ENCODE assay signal across 8 cellular contexts in the genomic region with DNA sequence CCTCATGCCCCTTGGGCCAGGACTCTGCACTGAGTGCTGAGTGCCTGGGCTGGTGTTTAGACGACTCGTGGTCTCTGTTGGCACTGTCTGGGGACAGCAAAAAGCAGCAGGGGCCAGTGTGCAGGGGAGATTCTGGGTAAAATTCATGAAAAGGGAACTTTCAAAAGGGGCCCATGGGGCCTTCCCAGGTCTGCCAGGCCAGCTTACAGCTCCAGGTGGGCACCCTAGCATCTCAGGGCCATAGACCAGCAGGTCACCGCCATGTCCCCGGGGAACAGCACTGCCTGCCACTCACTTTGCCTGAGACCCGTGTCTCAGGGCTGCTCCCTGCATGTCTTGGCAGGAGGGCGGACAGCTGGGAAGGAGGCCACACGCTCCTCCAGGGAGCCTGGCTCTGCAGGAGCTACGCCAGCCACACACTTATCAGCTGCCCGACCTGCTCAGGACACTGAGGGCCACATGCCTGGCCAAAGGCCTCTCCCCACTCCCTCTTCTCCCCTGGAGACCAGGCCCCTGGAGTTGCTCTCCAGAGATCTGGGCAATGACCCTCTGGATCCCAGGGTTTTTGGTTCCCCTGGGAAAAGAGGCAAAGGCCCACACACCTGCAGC. TPM values are rescaled to one million over a fixed set of nuclear protein-coding genes. Genes with fewer than 3 reads are reported as not detected.
DNase-seq lines count a peak whose midpoint lies in the region; ATAC-seq, FAIRE-seq and TF ChIP-seq lines count a peak whose summit lies in the region.

No MANE protein-coding gene starts in this region.

- peak overlapping the region; percentile 86 to 94 (median 89) for H3K4me3 Mint-ChIP-seq in CD4-positive, alpha-beta memory T cell
- peak overlapping the region; percentile 92 for H3K4me3 Mint-ChIP-seq in natural killer cell

- H3K36me3 Mint-ChIP-seq in CD4-positive, alpha-beta memory T cell: peaks cover 2 to 3% of the 10 kb centered on the region in 2 donors
- no peaks in the 10 kb centered on the region for H3K36me3 Mint-ChIP-seq in natural killer cell

- H3K27ac ChIP-seq in CD4-positive, alpha-beta memory T cell (ENCODE audit: low read depth, low read length): peak overlapping the region; percentile 65
- H3K27ac ChIP-seq in HUES48 (ENCODE audit: low read depth, low read length) (peak overlapping the region; percentile 2), cingulate gyrus (ENCODE audit: low read depth, low read length) (peak overlapping the region; percentile 62)

- H3K9ac ChIP-seq in HUES48 (ENCODE audit: low read depth, low read length): no peak overlapping the region

- TF ChIP-seq CTCF in natural killer cell (IDR thresholded peaks at IDR 0.05): no peak

- no peaks in the 10 kb centered on the region for H3K9me3 Mint-ChIP-seq in CD4-positive, alpha-beta memory T cell
- no peaks in the 10 kb centered on the region for H3K9me3 Mint-ChIP-seq in natural killer cell

- POLR2A ChIA-PET in CD4-positive, alpha-beta memory T cell (lab: Charles Lee; ENCODE audit: partially characterized antibody): interaction anchor here (0.7 to 6.3 kb wide), 20 partner anchors 9 to 274 kb away, joined by 3 to 65 read pairs (median 5); a partner anchor contains a TSS

- H3K27me3 Mint-ChIP-seq in CD4-positive, alpha-beta memory T cell: no peaks in the 10 kb centered on the region
- H3K27me3 Mint-ChIP-seq in natural killer cell (ENCODE audit: low read depth in 2 of 2): no peaks in the 10 kb centered on the region

- no peaks in the 10 kb centered on the region for H3K27me3 ChIP-seq in CD4-positive, alpha-beta memory T cell (ENCODE audit: insufficient read depth, low read length)
- no peaks in the 10 kb centered on the region for H3K27me3 ChIP-seq in HUES48 (ENCODE audit: control insufficient read depth, insufficient read depth, low read length)
- H3K27me3 ChIP-seq in H7 (ENCODE audit: control insufficient read depth, insufficient read depth, low read length): no peaks in the 10 kb centered on the region

- CTCF ChIA-PET in CD4-positive, alpha-beta memory T cell (lab: Charles Lee; ENCODE audit: partially characterized antibody): interaction anchor here (0.9 to 2.6 kb wide), 6 partner anchors 10 to 99 kb away, joined by 3 to 14 read pairs (median 5); a partner anchor contains a TSS

- H3K36me3 ChIP-seq in CD4-positive, alpha-beta memory T cell (ENCODE audit: insufficient read depth, low read length): no peaks in the 10 kb centered on the region
- no peaks in the 10 kb centered on the region for H3K36me3 ChIP-seq in HUES48 (ENCODE audit: control insufficient read depth, insufficient read depth, low read length)
- no peaks in the 10 kb centered on the region for H3K36me3 ChIP-seq in H7 (replicated peaks; ENCODE audit: control insufficient read depth, insufficient read depth, low read length)

- H3K4me3 ChIP-seq in CD4-positive, alpha-beta memory T cell (ENCODE audit: low read length in 2 of 2): peak overlapping the region; percentile 63 to 84
- H3K4me3 ChIP-seq in HUES48 (ENCODE audit: low read depth, low read length): no peak overlapping the region
- H3K4me3 ChIP-seq in H7 (ENCODE audit: insufficient read depth, low read depth, low read length): no peak overlapping the region

- H3K27ac Mint-ChIP-seq in CD4-positive, alpha-beta memory T cell: peak overlapping the region; percentile 94 to 98 (median 97)
- H3K27ac Mint-ChIP-seq in natural killer cell: peak overlapping the region; percentile 89 to 97

- peak in 1 of 3 donors; percentile 21 for ATAC-seq in natural killer cell

- FAIRE-seq in RCC 7860 (lab: Jason Lieb, UNC): no peak

- DNase-seq in CD4-positive, alpha-beta memory T cell: no peak
- no peak for DNase-seq in natural killer cell
- DNase-seq in DMS79 treated with DMSO at 0.1 percent for 48 hours (lab: John Stamatoyannopoulos, UW): no peak
- DNase-seq in H7: no peak
- DNase-seq in DMS53 (lab: John Stamatoyannopoulos, UW): no peak
- DNase-seq in RCC 7860 (ENCODE audit: low spot score): no peak

- peaks cover 9 to 51% (median 23%) of the 10 kb centered on the region in 4 donors for H3K4me1 Mint-ChIP-seq in CD4-positive, alpha-beta memory T cell
- H3K4me1 Mint-ChIP-seq in natural killer cell: peaks cover 15 to 25% of the 10 kb centered on the region in 2 donors

- no peaks in the 10 kb centered on the region for H3K9me3 ChIP-seq in CD4-positive, alpha-beta memory T cell (ENCODE audit: control insufficient read depth in 1 of 2, low read length in 2 of 2)
- H3K9me3 ChIP-seq in HUES48 (ENCODE audit: control insufficient read depth, insufficient read depth, low read length): no peaks in the 10 kb centered on the region

- H3K4me1 ChIP-seq in CD4-positive, alpha-beta memory T cell (ENCODE audit: insufficient read depth, low read length): peaks cover 35% of the 10 kb centered on the region
- peaks cover 30% of the 10 kb centered on the region for H3K4me1 ChIP-seq in HUES48 (ENCODE audit: control insufficient read depth, insufficient read depth, low read length)

- intact Hi-C loops in CD4-positive, alpha-beta memory T cell (cut with micrococcal nuclease): loop anchor here (1.0 kb wide), 1 partner anchor 20 kb away; no protein-coding TSS in a partner anchor
- intact Hi-C loops in natural killer cell (cut with micrococcal nuclease): no loop called here

RNA-seq across cellular contexts. Expression of a gene that starts 8.8 kb away (rescaled TPM):
- 10 to 100 TPM; 26.5 to 27.7 TPM for total RNA-seq in CD4-positive, alpha-beta memory T cell
- polyA plus RNA-seq in CD4-positive, alpha-beta memory T cell: 1 to 10 TPM in 1 of 2 donors, under 1 TPM in 1; 0.03 to 3.5 TPM
- total RNA-seq in natural killer cell: 10 to 100 TPM; 53.8 to 56.2 (median 54.0) TPM
- total RNA-seq in H7 (2014; rRNA removed; shearing (Covaris generic)): 201 and 257 TPM in 2 replicates

RNA-seq across cellular contexts. Expression of a gene that starts 41.2 kb away (rescaled TPM):
- 100 to 1,000 TPM; 139 to 141 TPM for total RNA-seq in CD4-positive, alpha-beta memory T cell
- 100 to 1,000 TPM in 1 of 2 donors, 10 to 100 TPM in 1; 48.1 to 138 TPM for polyA plus RNA-seq in CD4-positive, alpha-beta memory T cell
- total RNA-seq in natural killer cell: 100 to 1,000 TPM; 122 to 144 (median 136) TPM
- total RNA-seq in H7 (2014; rRNA removed; shearing (Covaris generic)): 114 and 129 TPM in 2 replicates

RNA-seq across cellular contexts. Expression of a gene that starts 55.1 kb away (rescaled TPM):
- total RNA-seq in CD4-positive, alpha-beta memory T cell: 10 to 100 TPM; 85.1 to 89.0 TPM
- 100 to 1,000 TPM; 139 to 148 TPM for polyA plus RNA-seq in CD4-positive, alpha-beta memory T cell
- 10 to 100 TPM; 78.9 to 87.6 (median 85.3) TPM for total RNA-seq in natural killer cell
- total RNA-seq in H7 (2014; rRNA removed; shearing (Covaris generic)): 205 and 248 TPM in 2 replicates

RNA-seq across cellular contexts. Expression of a gene that starts 55.2 kb away (rescaled TPM):
- 10 to 100 TPM; 37.6 to 44.0 TPM for total RNA-seq in CD4-positive, alpha-beta memory T cell
- polyA plus RNA-seq in CD4-positive, alpha-beta memory T cell: 1 to 10 TPM; 6.2 to 8.2 TPM
- 10 to 100 TPM; 22.7 to 26.7 (median 23.2) TPM for total RNA-seq in natural killer cell
- total RNA-seq in H7 (2014; rRNA removed; shearing (Covaris generic)): 43.0 and 50.8 TPM in 2 replicates

Comparison
In these comparisons a context has a peak if more than half of its experiments do, and no peak if none do; other contexts are left out.
1. H3K27ac ChIP-seq: peak in every context shown above with its lines; median percentile 65 in CD4-positive, alpha-beta memory T cell; 62 in cingulate gyrus; 2 in HUES48.
2. H3K4me3 ChIP-seq: peak in CD4-positive, alpha-beta memory T cell (2 of 2); none in HUES48 (single experiment) and H7 (single experiment).